ENCODE assay signal across 2 cellular contexts in the genomic region with DNA sequence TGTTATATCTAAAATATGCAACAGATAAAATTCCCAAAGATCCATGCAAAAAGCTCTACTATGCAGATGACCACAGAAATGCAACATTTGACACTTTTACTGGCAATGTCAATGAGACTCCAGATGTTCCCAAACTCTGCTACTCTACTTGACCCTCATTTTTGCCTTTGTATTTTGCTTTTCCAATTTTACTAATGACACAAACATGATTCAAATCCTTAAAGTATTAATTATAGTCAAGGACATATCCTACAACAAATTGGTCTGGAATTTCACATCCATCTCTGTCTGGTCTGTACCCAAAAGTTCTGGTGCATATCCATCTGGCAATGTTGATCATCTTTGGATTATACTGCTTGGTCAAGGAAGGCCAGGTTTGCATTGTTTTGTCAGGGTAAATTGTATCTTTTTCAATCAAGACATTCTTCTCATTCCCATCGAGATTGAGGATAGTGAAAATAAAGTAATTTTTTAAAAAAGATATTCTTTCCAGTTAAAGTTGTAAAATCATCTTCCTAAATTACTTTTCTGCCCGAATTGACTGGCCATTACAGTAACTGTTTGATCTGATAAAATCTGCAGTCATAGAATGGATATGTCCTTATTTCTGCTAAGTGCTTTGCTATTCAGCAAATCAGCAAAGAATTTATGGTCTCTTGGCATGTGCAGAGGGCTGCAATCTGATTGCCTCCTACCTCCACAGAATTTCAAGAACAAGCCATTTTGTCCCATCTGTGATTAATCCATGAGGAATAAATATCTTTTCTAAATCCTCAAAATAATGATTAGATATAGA.
TF ChIP-seq lines count a peak whose summit lies in the region.

No MANE protein-coding gene starts in this region.

TF ChIP-seq in SK-N-SH treated with all-trans-retinoic acid at 6 μM for 48 hours, 23 proteins besides CTCF, POLR2A, EP300 and RAD21 (continued from another document):
- TF ChIP-seq TCF4 (CRISPR knock-in tag; IDR thresholded peaks at IDR 0.05; ENCODE audit: borderline replicate concordance) (0 out of 2 replicates have a peak, but pooled peaks have one; percentile 22), OSR1 (CRISPR knock-in tag; IDR thresholded peaks at IDR 0.05) (no peak)
TF ChIP-seq in SK-N-SH treated with all-trans-retinoic acid at 6 μM for 48 hours: peak in this region for 2.

TF ChIP-seq in SK-N-SH, 30 proteins besides CTCF, POLR2A, EP300 and RAD21 (continued from another document):
- no peak for TF ChIP-seq JUND (IDR thresholded peaks at IDR 0.05)
- no peak for TF ChIP-seq POLR2AphosphoS5 (IDR thresholded peaks at IDR 0.05; ENCODE audit: low read depth, low read length)
- no peak for TF ChIP-seq MAX (IDR thresholded peaks at IDR 0.05; ENCODE audit: low read depth)
